1 cellular context compared by ENCODE assay signal in genomic region chr10:72285972-72286521, GRCh38.
TF ChIP-seq lines count a peak whose summit lies in the region.

No MANE protein-coding gene starts in this region.

TF ChIP-seq in SK-N-SH, 30 proteins besides CTCF, POLR2A, EP300 and RAD21:
- TF ChIP-seq TAF1 (IDR thresholded peaks at IDR 0.05; ENCODE audit: borderline replicate concordance, low read depth, low read length) (no peak), NFIC (IDR thresholded peaks at IDR 0.05; ENCODE audit: borderline replicate concordance) (no peak), GATA2 (CRISPR knock-in tag; IDR thresholded peaks at IDR 0.05) (no peak), GABPA (IDR thresholded peaks at IDR 0.05; ENCODE audit: low read depth) (no peak), RCOR1 (IDR thresholded peaks at IDR 0.05; ENCODE audit: low read length) (no peak), USF2 (IDR thresholded peaks at IDR 0.05; ENCODE audit: borderline replicate concordance, low read depth, low read length) (no peak), FOSL2 (IDR thresholded peaks at IDR 0.05; ENCODE audit: borderline replicate concordance, low read depth) (no peak), REST (IDR thresholded peaks at IDR 0.05; ENCODE audit: low read depth, low read length) (no peak), POLR2AphosphoS5 (IDR thresholded peaks at IDR 0.05; ENCODE audit: low read depth, low read length) (no peak), RXRA (IDR thresholded peaks at IDR 0.05; ENCODE audit: borderline replicate concordance, low read depth) (no peak)
TF ChIP-seq in SK-N-SH: peak in this region for 0.
